Comparison of ENCODE assay signal across 27 cellular contexts in the genomic region with DNA sequence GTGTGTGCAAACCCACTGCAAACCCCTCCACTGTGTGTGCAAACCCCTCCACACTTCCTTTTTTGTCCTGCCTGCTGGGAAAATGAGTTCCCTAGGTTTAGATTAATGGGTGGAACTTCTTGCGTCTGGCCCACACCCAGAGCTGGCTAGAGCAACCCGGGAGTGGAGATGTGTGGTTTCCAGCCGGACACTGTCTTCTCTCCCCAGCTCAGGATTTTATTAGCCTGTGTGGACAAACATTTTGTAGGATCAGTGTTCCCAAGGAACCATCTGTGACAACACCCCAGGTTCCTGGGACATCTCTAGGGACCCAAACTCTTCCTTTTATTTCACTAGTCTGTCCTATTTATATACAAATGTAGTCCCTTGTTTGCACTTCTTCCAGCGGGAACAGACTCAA. TPM values are rescaled to one million over a fixed set of nuclear protein-coding genes. Genes with fewer than 3 reads are reported as not detected.
"Had no signal": no experiment of that assay in that cellular context is flagged by ENCODE, and none has a peak within 500 bp of the region (broad histone marks: within the 10 kb centered on the region; RNA-seq: fewer than 3 reads in every experiment).

No MANE protein-coding gene starts in this region.

- H3K9me3 ChIP-seq: MG63, Peyer's patch had no signal

- FAIRE-seq: TTC549 had no signal

- H3K4me3 ChIP-seq: cardiac muscle cell, MG63, Peyer's patch, SK-N-MC had no signal

- H3K4me1 Mint-ChIP-seq: activated CD4-positive, alpha-beta memory T cell treated with anti-CD3 and anti-CD28 coated beads, Interleukin-2, amount 10 ng/mL, durations not matched to agents 7 days and 5 days; activated CD4-positive, alpha-beta T cell treated with anti-CD3 and anti-CD28 coated beads for 36 hours; activated naive CD4-positive, alpha-beta T cell treated with anti-CD3 and anti-CD28 coated beads, Interleukin-2, amount 10 ng/mL, durations not matched to agents 7 days and 5 days; activated naive CD8-positive, alpha-beta T cell treated with anti-CD3 and anti-CD28 coated beads for 36 hours; T-cell had no signal

- H3K27ac ChIP-seq: brain microvascular endothelial cell, cardiac muscle cell, KMS-11, Peyer's patch, SK-N-MC had no signal

- H3K4me1 ChIP-seq: Peyer's patch had no signal

- H3K9me3 Mint-ChIP-seq: activated CD4-positive, alpha-beta memory T cell treated with anti-CD3 and anti-CD28 coated beads, Interleukin-2, amount 10 ng/mL, durations not matched to agents 7 days and 5 days; activated naive CD4-positive, alpha-beta T cell treated with anti-CD3 and anti-CD28 coated beads, Interleukin-2, amount 10 ng/mL, durations not matched to agents 7 days and 5 days; activated naive CD8-positive, alpha-beta T cell treated with anti-CD3 and anti-CD28 coated beads for 36 hours; activated T-helper 2 cell treated with anti-CD3 and anti-CD28 coated beads, Interferon-gamma antibody, Interleukin-2, Interleukin-4, amounts not matched to agents 10 μg/mL and 5 μg/mL and 100 μg/mL, durations not matched to agents 14 hours and 24 hours and 36 hours; T-cell had no signal

- H3K9ac ChIP-seq: KMS-11 had no signal

- ATAC-seq: activated CD4-positive, alpha-beta T cell treated with anti-CD3 and anti-CD28 coated beads for 36 hours; T-cell had no signal

- H3K36me3 Mint-ChIP-seq: activated naive CD4-positive, alpha-beta T cell treated with anti-CD3 and anti-CD28 coated beads, Interleukin-2, amount 10 ng/mL, durations not matched to agents 7 days and 5 days; activated naive CD8-positive, alpha-beta T cell treated with anti-CD3 and anti-CD28 coated beads for 36 hours; T-cell had no signal

- DNase-seq: activated CD4-positive, alpha-beta memory T cell treated with anti-CD3 and anti-CD28 coated beads, Interleukin-2, amount 10 ng/mL, durations not matched to agents 7 days and 5 days; activated CD4-positive, alpha-beta T cell treated with anti-CD3 and anti-CD28 coated beads for 36 hours; activated CD4-positive, alpha-beta T cell treated with anti-CD3 and anti-CD28 coated beads, Interleukin-2, amount 50 U/mL, for 1 hour; activated gamma-delta T cell treated with Interleukin-2 at 50 U/mL for 16 hours; activated naive CD4-positive, alpha-beta T cell treated with anti-CD3 and anti-CD28 coated beads, Interleukin-2, amount 10 ng/mL, durations not matched to agents 7 days and 5 days; activated naive CD8-positive, alpha-beta T cell treated with anti-CD3 and anti-CD28 coated beads for 36 hours; activated T-cell treated with anti-CD3 and anti-CD28 coated beads for 4 hours; activated T-cell treated with anti-CD3 and anti-CD28 coated beads, Interleukin-2, amount 50 U/mL, for 48 hours; brain microvascular endothelial cell; MG63; NCI-H1105; NCI-H1436; NCI-H187; NCI-H2081; NCI-H510A treated with DMSO at 0.1 percent for 48 hours; NCI-H69; SIG-M5; T-cell; T-helper 2 cell; T1000 had no signal

- H3K36me3 ChIP-seq: brain microvascular endothelial cell, cardiac muscle cell, Peyer's patch had no signal

- H3K4me3 Mint-ChIP-seq: activated CD4-positive, alpha-beta memory T cell treated with anti-CD3 and anti-CD28 coated beads, Interleukin-2, amount 10 ng/mL, durations not matched to agents 7 days and 5 days; activated CD4-positive, alpha-beta T cell treated with anti-CD3 and anti-CD28 coated beads for 36 hours; activated naive CD4-positive, alpha-beta T cell treated with anti-CD3 and anti-CD28 coated beads, Interleukin-2, amount 10 ng/mL, durations not matched to agents 7 days and 5 days; activated naive CD8-positive, alpha-beta T cell treated with anti-CD3 and anti-CD28 coated beads for 36 hours; T-cell had no signal

- H3K27me3 ChIP-seq: brain microvascular endothelial cell, cardiac muscle cell, MG63, Peyer's patch had no signal

- H3K27ac Mint-ChIP-seq: activated CD4-positive, alpha-beta memory T cell treated with anti-CD3 and anti-CD28 coated beads, Interleukin-2, amount 10 ng/mL, durations not matched to agents 7 days and 5 days; activated CD4-positive, alpha-beta T cell treated with anti-CD3 and anti-CD28 coated beads for 36 hours; activated naive CD4-positive, alpha-beta T cell treated with anti-CD3 and anti-CD28 coated beads, Interleukin-2, amount 10 ng/mL, durations not matched to agents 7 days and 5 days; activated naive CD8-positive, alpha-beta T cell treated with anti-CD3 and anti-CD28 coated beads for 36 hours; activated T-helper 2 cell treated with anti-CD3 and anti-CD28 coated beads, Interferon-gamma antibody, Interleukin-2, Interleukin-4, amounts not matched to agents 10 μg/mL and 5 μg/mL and 100 μg/mL, durations not matched to agents 14 hours and 24 hours and 36 hours; T-cell had no signal

RNA-seq across cellular contexts. Expression of a gene that starts 30.0 kb away (rescaled TPM):
- total RNA-seq: activated CD4-positive, alpha-beta memory T cell treated with anti-CD3 and anti-CD28 coated beads, Interleukin-2, amount 10 ng/mL, durations not matched to agents 7 days and 5 days; activated CD4-positive, alpha-beta T cell treated with anti-CD3 and anti-CD28 coated beads for 36 hours; activated CD8-positive, alpha-beta memory T cell treated with anti-CD3 and anti-CD28 coated beads for 36 hours; activated naive CD8-positive, alpha-beta T cell treated with anti-CD3 and anti-CD28 coated beads for 36 hours; activated T-helper 2 cell treated with anti-CD3 and anti-CD28 coated beads, Interferon-gamma antibody, Interleukin-2, Interleukin-4, amounts not matched to agents 10 μg/mL and 5 μg/mL and 100 μg/mL, durations not matched to agents 14 hours and 24 hours and 36 hours; cardiac muscle cell had no signal
